Comparison of ENCODE assay signal across 8 cellular contexts in the genomic region with DNA sequence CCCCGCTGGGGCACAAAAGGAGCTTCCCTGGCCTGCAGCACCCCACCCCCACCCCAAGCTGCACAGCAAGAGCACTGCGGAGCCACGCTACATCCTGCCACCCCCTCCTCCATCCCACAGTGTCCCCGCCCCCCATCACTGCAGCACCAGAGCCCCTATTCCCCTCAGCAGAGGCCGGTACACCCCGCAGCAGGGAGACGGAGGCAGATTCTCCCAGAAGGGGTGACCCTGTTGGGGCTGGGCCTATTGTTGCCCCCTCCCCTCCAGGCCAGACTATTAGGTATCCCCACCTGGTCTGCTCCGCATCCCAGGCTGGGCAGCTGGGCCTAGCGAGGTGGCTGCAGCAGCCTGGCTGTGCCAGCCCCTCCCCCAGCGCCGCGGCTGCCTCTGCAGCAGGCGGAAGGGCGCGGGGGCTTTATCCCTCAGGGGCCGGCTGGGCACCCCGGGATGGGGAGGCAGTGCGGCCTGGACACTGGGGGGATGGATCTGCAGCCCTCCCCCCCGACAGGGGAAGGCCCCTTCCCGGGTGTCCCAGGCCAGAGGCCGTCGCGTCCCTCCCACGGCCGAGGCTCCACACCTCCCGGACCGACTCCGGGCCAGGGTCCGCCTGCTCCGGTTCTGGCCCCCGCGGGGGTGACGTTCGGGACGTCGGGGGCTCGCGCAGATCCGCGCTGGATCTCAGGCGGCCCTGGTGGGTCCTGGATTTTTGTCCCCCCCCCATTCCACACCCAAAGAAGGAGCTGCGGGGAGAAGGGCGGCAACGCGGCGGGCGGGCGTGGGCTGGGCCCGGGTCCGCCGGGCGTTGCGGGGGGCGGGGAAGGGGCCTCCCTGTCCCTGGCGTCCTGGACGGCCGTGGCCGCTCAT. TPM values are rescaled to one million over a fixed set of nuclear protein-coding genes. Genes with fewer than 3 reads are reported as not detected.
DNase-seq lines count a peak whose midpoint lies in the region; ATAC-seq, FAIRE-seq and TF ChIP-seq lines count a peak whose summit lies in the region.

No MANE protein-coding gene starts in this region.

- intact Hi-C loops in esophagus muscularis mucosa (cut with DNase I) (no loop called here), pancreas (cut with DNase I) (no loop called here)

- H3K27me3 ChIP-seq in Peyer's patch: no peaks in the 10 kb centered on the region
- H3K27me3 ChIP-seq in esophagus muscularis mucosa: peaks cover 0 to 11% (median 2%) of the 10 kb centered on the region in 4 donors
- no peaks in the 10 kb centered on the region for H3K27me3 ChIP-seq in pancreas
- H3K27me3 ChIP-seq in MM.1S (replicated peaks; ENCODE audit: insufficient read depth, low read length): peaks cover 72% of the 10 kb centered on the region

- TF ChIP-seq POLR2A in Peyer's patch (IDR thresholded peaks at IDR 0.05) (no peak), esophagus muscularis mucosa (IDR thresholded peaks at IDR 0.05; ENCODE audit: low read depth) (no peak)

- no peak for TF ChIP-seq EP300 in esophagus muscularis mucosa (IDR thresholded peaks at IDR 0.05)

- no peaks in the 10 kb centered on the region for H3K79me2 ChIP-seq in MM.1S (ENCODE audit: low read length)

- peak overlapping the region; percentile 38 to 97 (median 74) for H3K27ac ChIP-seq in Peyer's patch
- H3K27ac ChIP-seq in esophagus muscularis mucosa (replicated peaks in 1 of 4): peak overlapping the region; percentile 82 to 86 (median 85)
- peak overlapping the region; percentile 46 to 66 (median 50) for H3K27ac ChIP-seq in pancreas
- H3K27ac ChIP-seq in MM.1S (ENCODE audit: low read length): no peak overlapping the region

- no peak overlapping the region for H2AFZ ChIP-seq in MM.1S (ENCODE audit: low read length)

- no peak overlapping the region for H3K9ac ChIP-seq in MM.1S (ENCODE audit: low read length)

- H3K36me3 ChIP-seq in Peyer's patch (no peaks in the 10 kb centered on the region), esophagus muscularis mucosa (no peaks in the 10 kb centered on the region), pancreas (no peaks in the 10 kb centered on the region), MM.1S (replicated peaks; ENCODE audit: insufficient read depth, low read length) (no peaks in the 10 kb centered on the region)

- peak in 2 of 4 donors; percentile 2 to 3 for ATAC-seq in pancreas
- no peak for ATAC-seq in HG02623 (IDR thresholded peaks at IDR 0.05; ENCODE audit: unreplicated experiment)

- no peak for FAIRE-seq in pancreas (lab: Jason Lieb, UNC)

- H3K4me3 ChIP-seq in Peyer's patch: peak overlapping the region; percentile 46 to 88 (median 62)
- peak overlapping the region; percentile 66 to 85 (median 68) for H3K4me3 ChIP-seq in esophagus muscularis mucosa
- peak overlapping the region; percentile 28 to 70 (median 51) for H3K4me3 ChIP-seq in pancreas
- no peak overlapping the region; the same call in 1 of the 2 replicates for H3K4me3 ChIP-seq in MM.1S (ENCODE audit: low read length)

- H3K4me2 ChIP-seq in MM.1S (ENCODE audit: low read depth, low read length): no peak overlapping the region

- no peaks in the 10 kb centered on the region for H3K9me2 ChIP-seq in MM.1S (replicated peaks; ENCODE audit: insufficient read depth, low read length)

- H3K4me1 ChIP-seq in Peyer's patch: peaks cover 6 to 72% (median 25%) of the 10 kb centered on the region in 4 donors
- peaks cover 52 to 82% (median 71%) of the 10 kb centered on the region in 4 donors for H3K4me1 ChIP-seq in esophagus muscularis mucosa
- H3K4me1 ChIP-seq in pancreas: peaks cover 0 to 10% (median 0%) of the 10 kb centered on the region in 3 donors
- H3K4me1 ChIP-seq in MM.1S (ENCODE audit: low read length): no peaks in the 10 kb centered on the region

- H3K9me3 ChIP-seq in Peyer's patch (no peaks in the 10 kb centered on the region), esophagus muscularis mucosa (no peaks in the 10 kb centered on the region), pancreas (no peaks in the 10 kb centered on the region), MM.1S (replicated peaks; ENCODE audit: insufficient read depth, low read length) (no peaks in the 10 kb centered on the region)

- no peak for TF ChIP-seq CTCF in Peyer's patch (IDR thresholded peaks at IDR 0.05)
- no peak for TF ChIP-seq CTCF in esophagus muscularis mucosa (IDR thresholded peaks at IDR 0.05)
- TF ChIP-seq CTCF in pancreas (IDR thresholded peaks at IDR 0.05): no peak
- no peak for TF ChIP-seq CTCF in MM.1S (IDR thresholded peaks at IDR 0.05; ENCODE audit: low read length)
- no peak for TF ChIP-seq CTCF in GM10266 (IDR thresholded peaks at IDR 0.05; ENCODE audit: control insufficient read depth, insufficient read depth, low read depth, missing control alignments)

- 0 out of 2 replicates have a peak, but pooled peaks cover 3% of the 10 kb centered on the region for H3F3A ChIP-seq in MM.1S (ENCODE audit: insufficient read depth, low read length)

- no peaks in the 10 kb centered on the region for H4K20me1 ChIP-seq in MM.1S (ENCODE audit: insufficient read depth, low read length)

- WGBS in esophagus muscularis mucosa: 13% methylated on average over 3 of the region's 58 CpGs
- WGBS in pancreas, 2 donors: 9 to 28% methylated on average over 21 to 58 of the region's 58 CpGs

- peak; percentile 43 for DNase-seq in COLO668 (lab: John Stamatoyannopoulos, UW; ENCODE audit: unreplicated experiment)
- DNase-seq in Peyer's patch: peak in 2 of 3 donors; percentile 25 to 59
- no peak for DNase-seq in esophagus muscularis mucosa (ENCODE audit: extremely low spot score)
- DNase-seq in pancreas: peak; percentile 44 to 88 (median 67)
- no peak for DNase-seq in H4 (ENCODE audit: low spot score)
- DNase-seq in MM.1S: no peak
- DNase-seq in GM10266 (ENCODE audit: extremely low spot score): no peak

RNA-seq across cellular contexts. Expression of gene DUSP8, which starts 0.9 kb away (rescaled TPM):
- total RNA-seq in Peyer's patch: 10 to 100 TPM in 3 of 4 donors, 1 to 10 TPM in 1; 2.5 to 18.4 (median 13.2) TPM
- total RNA-seq in esophagus muscularis mucosa: 1 to 10 TPM; 2.5 to 8.5 (median 4.8) TPM
- 10 to 100 TPM in 4 of 6 donors, 1 to 10 TPM in 2; 6.4 to 23.5 (median 14.3) TPM for total RNA-seq in pancreas
- polyA plus RNA-seq in pancreas: 10 to 100 TPM; 11.8 to 12.7 TPM
- 0.45 and 3.2 TPM in 2 replicates for total RNA-seq in H4 (2014; rRNA removed; shearing (Covaris generic))

RNA-seq across cellular contexts. Expression of gene KRTAP5-1, which starts 14.0 kb away (rescaled TPM):
- total RNA-seq in Peyer's patch: not detected
- not detected for total RNA-seq in esophagus muscularis mucosa
- total RNA-seq in pancreas: not detected
- polyA plus RNA-seq in pancreas: under 1 TPM in 1 of 2 donors, not detected in 1; 0.46 TPM
- total RNA-seq in H4 (2014; rRNA removed; shearing (Covaris generic)): not detected in 2 replicates

RNA-seq across cellular contexts. Expression of gene KRTAP5-2, which starts 27.0 kb away (rescaled TPM):
- total RNA-seq in Peyer's patch (not detected), esophagus muscularis mucosa (not detected), pancreas (not detected)
- polyA plus RNA-seq in pancreas: under 1 TPM in 1 of 2 donors, not detected in 1; 0.15 TPM
- not detected in 2 replicates for total RNA-seq in H4 (2014; rRNA removed; shearing (Covaris generic))

RNA-seq across cellular contexts. Expression of gene KRTAP5-3, which starts 37.1 kb away (rescaled TPM):
- total RNA-seq in Peyer's patch: not detected
- not detected for total RNA-seq in esophagus muscularis mucosa
- not detected for total RNA-seq in pancreas
- polyA plus RNA-seq in pancreas: not detected
- total RNA-seq in H4 (2014; rRNA removed; shearing (Covaris generic)): not detected in 2 replicates

RNA-seq across cellular contexts. Expression of gene KRTAP5-4, which starts 50.8 kb away (rescaled TPM):
- total RNA-seq in Peyer's patch (not detected), esophagus muscularis mucosa (not detected), pancreas (not detected)
- not detected for polyA plus RNA-seq in pancreas
- total RNA-seq in H4 (2014; rRNA removed; shearing (Covaris generic)): not detected in 2 replicates

Comparison
In these comparisons a context has a peak if more than half of its experiments do, and no peak if none do; other contexts are left out.
1. DNase-seq: peak in COLO668 (single experiment), Peyer's patch (2 of 3) and pancreas (6 of 6); none in esophagus muscularis mucosa (single experiment), H4 (single experiment), MM.1S (single experiment) and GM10266 (single experiment).